Comparison of ENCODE assay signal across 8 cellular contexts in the genomic region with DNA sequence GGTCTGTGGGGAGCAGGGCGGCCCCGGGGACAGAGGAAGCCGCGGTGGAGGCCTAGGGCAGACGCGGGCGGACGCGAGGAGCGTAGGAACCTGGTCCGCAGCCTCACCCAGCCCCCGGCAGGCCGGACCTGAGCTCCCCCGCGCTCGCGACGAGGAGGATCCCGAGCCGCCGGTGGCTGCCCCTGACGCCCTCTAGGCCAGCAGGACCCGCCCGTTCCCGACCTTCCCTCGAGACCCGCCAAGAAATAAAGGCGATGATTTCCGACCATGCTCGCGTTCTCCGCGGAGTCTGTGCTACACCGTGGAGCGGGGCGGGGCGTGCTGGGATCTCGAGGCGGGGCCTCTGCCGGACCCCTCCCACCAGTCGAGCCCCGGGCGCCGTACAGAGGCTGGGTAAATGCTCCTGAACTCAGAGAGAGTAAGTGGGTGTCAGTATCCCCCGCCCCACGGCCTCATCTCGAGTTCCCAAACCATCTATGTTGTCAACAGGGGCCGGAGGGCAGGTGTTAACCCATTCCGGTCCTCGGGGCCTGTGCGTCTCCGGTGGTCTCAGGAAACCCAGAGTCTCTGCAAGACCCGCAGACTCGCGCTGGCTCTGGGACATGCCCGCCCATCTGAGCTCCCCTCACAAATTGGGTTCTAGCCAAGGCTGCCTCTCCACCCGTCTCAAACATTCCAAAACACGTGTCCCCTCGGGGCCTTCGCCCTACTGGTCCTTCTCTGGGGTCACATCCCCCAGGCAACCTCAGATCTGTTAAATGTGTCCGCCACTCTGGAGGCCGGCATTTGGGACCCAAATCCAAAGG.
DNase-seq lines count a peak whose midpoint lies in the region; ATAC-seq and TF ChIP-seq lines count a peak whose summit lies in the region.

No MANE protein-coding gene starts in this region.

- H3K9me3 Mint-ChIP-seq in activated naive CD8-positive, alpha-beta T cell treated with anti-CD3 and anti-CD28 coated beads, Interleukin-2, amount 50 U/mL, for 24 hours, result no peaks in the 10 kb centered on the region

- H3K9ac ChIP-seq in iPS-18a (ENCODE audit: low read length), result peak overlapping the region; percentile 76

- peak overlapping the region; percentile 75 for H3K4me3 ChIP-seq in iPS-18a (ENCODE audit: low read length)

- no peaks in the 10 kb centered on the region for H3K9me3 ChIP-seq in iPS-18a (ENCODE audit: control insufficient read depth, low read depth, low read length)

- peaks cover 15% of the 10 kb centered on the region for H3K4me1 Mint-ChIP-seq in activated naive CD8-positive, alpha-beta T cell treated with anti-CD3 and anti-CD28 coated beads, Interleukin-2, amount 50 U/mL, for 24 hours

- H3K4me3 Mint-ChIP-seq in activated naive CD8-positive, alpha-beta T cell treated with anti-CD3 and anti-CD28 coated beads, Interleukin-2, amount 50 U/mL, for 24 hours, result peak overlapping the region; percentile 75

- no peaks in the 10 kb centered on the region for H3K36me3 Mint-ChIP-seq in activated naive CD8-positive, alpha-beta T cell treated with anti-CD3 and anti-CD28 coated beads, Interleukin-2, amount 50 U/mL, for 24 hours (ENCODE audit: low read depth)

- H3K36me3 ChIP-seq in iPS-18a (ENCODE audit: control insufficient read depth, low read depth, low read length), result no peaks in the 10 kb centered on the region

- H3K4me1 ChIP-seq in iPS-18a (ENCODE audit: control insufficient read depth, low read depth, low read length), result peaks cover 4% of the 10 kb centered on the region

- DNase-seq in DMS53 (lab: John Stamatoyannopoulos, UW) (peak; percentile 79), SKM-1 treated with dmso at 0.1 percent for 144 hours (lab: John Stamatoyannopoulos, UW; ENCODE audit: unreplicated experiment) (peak; percentile 58), OCI-M2 (lab: John Stamatoyannopoulos, UW; ENCODE audit: unreplicated experiment) (no peak)
- peak; percentile 81 for DNase-seq in activated naive CD8-positive, alpha-beta T cell treated with anti-CD3 and anti-CD28 coated beads, Interleukin-2, amount 50 U/mL, for 24 hours
- DNase-seq in stimulated activated CD4-positive, alpha-beta T cell treated with anti-CD3 and anti-CD28 coated beads, Interleukin-12 subunit alpha, Interleukin-12 subunit beta, amount 100 ng/mL, for 48 hours (ENCODE audit: low read depth in 2 of 3, low spot score in 1 of 3), result peak; percentile 52 to 72 (median 63)

- no peaks in the 10 kb centered on the region for H3K27me3 Mint-ChIP-seq in activated naive CD8-positive, alpha-beta T cell treated with anti-CD3 and anti-CD28 coated beads, Interleukin-2, amount 50 U/mL, for 24 hours

- no peak overlapping the region for H3K27ac ChIP-seq in iPS-18a (ENCODE audit: low read length)

- ATAC-seq in GM21515 (IDR thresholded peaks at IDR 0.05; ENCODE audit: unreplicated experiment), result peak; percentile 85
- ATAC-seq in activated naive CD8-positive, alpha-beta T cell treated with anti-CD3 and anti-CD28 coated beads, Interleukin-2, amount 50 U/mL, for 24 hours, result peak; percentile 89

- no peak overlapping the region for H3K27ac Mint-ChIP-seq in activated naive CD8-positive, alpha-beta T cell treated with anti-CD3 and anti-CD28 coated beads, Interleukin-2, amount 50 U/mL, for 24 hours

- TF ChIP-seq EP300 in Ishikawa (IDR thresholded peaks at IDR 0.05; ENCODE audit: borderline replicate concordance), result no peak

- peaks cover 6% of the 10 kb centered on the region for H3K27me3 ChIP-seq in iPS-18a (ENCODE audit: control insufficient read depth, insufficient read depth, low read length)

- TF ChIP-seq RAD21 in Ishikawa (IDR thresholded peaks at IDR 0.05; ENCODE audit: low read depth), result no peak

TF ChIP-seq in Ishikawa, 13 proteins besides CTCF, POLR2A, EP300 and RAD21:
- TF ChIP-seq, protein P1, sequence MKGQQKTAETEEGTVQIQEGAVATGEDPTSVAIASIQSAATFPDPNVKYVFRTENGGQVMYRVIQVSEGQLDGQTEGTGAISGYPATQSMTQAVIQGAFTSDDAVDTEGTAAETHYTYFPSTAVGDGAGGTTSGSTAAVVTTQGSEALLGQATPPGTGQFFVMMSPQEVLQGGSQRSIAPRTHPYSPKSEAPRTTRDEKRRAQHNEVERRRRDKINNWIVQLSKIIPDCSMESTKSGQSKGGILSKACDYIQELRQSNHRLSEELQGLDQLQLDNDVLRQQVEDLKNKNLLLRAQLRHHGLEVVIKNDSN (IDR thresholded peaks at IDR 0.05), result no peak
- TF ChIP-seq, protein P2, sequence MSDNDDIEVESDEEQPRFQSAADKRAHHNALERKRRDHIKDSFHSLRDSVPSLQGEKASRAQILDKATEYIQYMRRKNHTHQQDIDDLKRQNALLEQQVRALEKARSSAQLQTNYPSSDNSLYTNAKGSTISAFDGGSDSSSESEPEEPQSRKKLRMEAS (IDR thresholded peaks at IDR 0.05), result peak; percentile 50
- TF ChIP-seq CEBPB (IDR thresholded peaks at IDR 0.05) (no peak), CREB1 (IDR thresholded peaks at IDR 0.05; ENCODE audit: low read depth) (no peak), TEAD4 (IDR thresholded peaks at IDR 0.05) (no peak), FOXM1 (IDR thresholded peaks at IDR 0.05; ENCODE audit: borderline replicate concordance, low read depth) (no peak), NFIC (IDR thresholded peaks at IDR 0.05) (no peak), TAF1 (IDR thresholded peaks at IDR 0.05; ENCODE audit: low read depth) (0 out of 2 replicates have a peak, but pooled peaks have one; percentile 24), YY1 (IDR thresholded peaks at IDR 0.05; ENCODE audit: low read depth) (no peak), ZBTB7A (IDR thresholded peaks at IDR 0.05; ENCODE audit: low read depth) (no peak), EGR1 (IDR thresholded peaks at IDR 0.05) (no peak), TCF12 (IDR thresholded peaks at IDR 0.05; ENCODE audit: low read depth) (no peak)
- TF ChIP-seq, protein P3, sequence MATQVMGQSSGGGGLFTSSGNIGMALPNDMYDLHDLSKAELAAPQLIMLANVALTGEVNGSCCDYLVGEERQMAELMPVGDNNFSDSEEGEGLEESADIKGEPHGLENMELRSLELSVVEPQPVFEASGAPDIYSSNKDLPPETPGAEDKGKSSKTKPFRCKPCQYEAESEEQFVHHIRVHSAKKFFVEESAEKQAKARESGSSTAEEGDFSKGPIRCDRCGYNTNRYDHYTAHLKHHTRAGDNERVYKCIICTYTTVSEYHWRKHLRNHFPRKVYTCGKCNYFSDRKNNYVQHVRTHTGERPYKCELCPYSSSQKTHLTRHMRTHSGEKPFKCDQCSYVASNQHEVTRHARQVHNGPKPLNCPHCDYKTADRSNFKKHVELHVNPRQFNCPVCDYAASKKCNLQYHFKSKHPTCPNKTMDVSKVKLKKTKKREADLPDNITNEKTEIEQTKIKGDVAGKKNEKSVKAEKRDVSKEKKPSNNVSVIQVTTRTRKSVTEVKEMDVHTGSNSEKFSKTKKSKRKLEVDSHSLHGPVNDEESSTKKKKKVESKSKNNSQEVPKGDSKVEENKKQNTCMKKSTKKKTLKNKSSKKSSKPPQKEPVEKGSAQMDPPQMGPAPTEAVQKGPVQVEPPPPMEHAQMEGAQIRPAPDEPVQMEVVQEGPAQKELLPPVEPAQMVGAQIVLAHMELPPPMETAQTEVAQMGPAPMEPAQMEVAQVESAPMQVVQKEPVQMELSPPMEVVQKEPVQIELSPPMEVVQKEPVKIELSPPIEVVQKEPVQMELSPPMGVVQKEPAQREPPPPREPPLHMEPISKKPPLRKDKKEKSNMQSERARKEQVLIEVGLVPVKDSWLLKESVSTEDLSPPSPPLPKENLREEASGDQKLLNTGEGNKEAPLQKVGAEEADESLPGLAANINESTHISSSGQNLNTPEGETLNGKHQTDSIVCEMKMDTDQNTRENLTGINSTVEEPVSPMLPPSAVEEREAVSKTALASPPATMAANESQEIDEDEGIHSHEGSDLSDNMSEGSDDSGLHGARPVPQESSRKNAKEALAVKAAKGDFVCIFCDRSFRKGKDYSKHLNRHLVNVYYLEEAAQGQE (IDR thresholded peaks at IDR 0.05; ENCODE audit: low read depth), result no peak
